Comparison of ENCODE assay signal across 9 cellular contexts in the genomic region with DNA sequence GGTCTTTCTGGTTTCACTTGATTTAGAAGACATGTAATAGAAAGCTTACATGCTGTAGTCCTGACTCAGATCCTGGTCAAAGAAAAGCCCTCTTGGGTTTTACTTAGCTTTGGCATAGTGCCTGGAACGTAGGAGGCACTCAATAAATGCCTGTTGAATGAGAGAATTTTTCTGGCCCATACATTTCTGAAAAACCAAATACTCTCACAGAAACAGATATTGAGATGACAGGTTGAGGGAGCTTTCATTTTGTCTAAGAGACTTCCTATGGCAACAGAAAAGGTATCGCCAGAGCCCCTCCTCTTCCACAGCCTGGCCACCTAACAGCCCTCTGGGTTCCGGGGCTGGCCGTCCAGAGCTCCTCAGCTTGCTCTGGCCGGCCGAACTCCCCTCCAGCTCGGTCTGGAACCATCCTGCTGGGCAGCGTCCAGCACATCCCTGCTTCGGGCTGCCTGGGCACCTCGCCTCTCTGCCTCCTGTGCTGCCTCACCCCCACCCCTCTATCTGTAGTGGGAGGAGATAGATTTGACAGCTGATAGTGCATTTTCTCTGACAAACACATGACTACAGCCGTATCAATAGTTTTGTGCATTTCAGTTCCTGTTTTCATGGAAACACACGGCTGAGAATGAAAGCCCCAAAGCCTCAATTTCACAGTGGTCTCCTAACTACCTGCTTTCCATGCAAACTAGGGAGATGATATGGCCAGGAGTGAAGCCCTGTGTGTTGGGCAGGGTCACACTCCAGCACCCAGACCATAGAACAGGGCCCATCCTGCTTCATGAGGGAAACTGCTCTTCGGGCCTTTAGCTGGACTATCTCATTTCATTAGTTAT. TPM values are rescaled to one million over a fixed set of nuclear protein-coding genes. Genes with fewer than 3 reads are reported as not detected.
DNase-seq lines count a peak whose midpoint lies in the region; ATAC-seq lines count a peak whose summit lies in the region.
"Had no signal": no experiment of that assay in that cellular context is flagged by ENCODE, and none has a peak within 500 bp of the region (broad histone marks: within the 10 kb centered on the region; RNA-seq: fewer than 3 reads in every experiment).

No MANE protein-coding gene starts in this region.

- H3K4me1 ChIP-seq in ACC112 (ENCODE audit: control insufficient read depth, insufficient read depth, low read length, unreplicated experiment) (peaks cover 28% of the 10 kb centered on the region), Karpas-422 (ENCODE audit: low read length) (peaks cover 5% of the 10 kb centered on the region)

- no peak overlapping the region for H3K4me2 ChIP-seq in Karpas-422 (ENCODE audit: low read depth, low read length, poor library complexity, severe bottlenecking)

- H3K27me3 ChIP-seq in ACC112 (ENCODE audit: insufficient read depth, low read length) (no peaks in the 10 kb centered on the region), Karpas-422 (ENCODE audit: low read length) (no peaks in the 10 kb centered on the region)

- no peak overlapping the region for H3K9ac ChIP-seq in Karpas-422 (ENCODE audit: low read length)

- H3K9me2 ChIP-seq in Karpas-422 (replicated peaks; ENCODE audit: insufficient read depth, low read length), result no peaks in the 10 kb centered on the region

- H3K4me3 ChIP-seq in ACC112 (ENCODE audit: low read depth, low read length) (peak overlapping the region; percentile 23), Karpas-422 (ENCODE audit: low read length) (no peak overlapping the region)

- peaks cover 3% of the 10 kb centered on the region for H3K36me3 Mint-ChIP-seq in T-helper 17 cell (ENCODE audit: low read depth)

- H3K4me1 Mint-ChIP-seq in T-helper 17 cell, result no peaks in the 10 kb centered on the region

- H3K36me3 ChIP-seq in ACC112 (ENCODE audit: insufficient read depth, low read length), result no peaks in the 10 kb centered on the region
- H3K36me3 ChIP-seq in Karpas-422 (ENCODE audit: insufficient read depth, low read length), result no peaks in the 10 kb centered on the region

- ATAC-seq in GM18873 (IDR thresholded peaks at IDR 0.05; ENCODE audit: low FRiP score, unreplicated experiment) (peak; percentile 70), HG02970 (IDR thresholded peaks at IDR 0.05; ENCODE audit: low FRiP score, unreplicated experiment) (peak; percentile 69), T-helper 17 cell (no peak)

- H3K9me3 ChIP-seq in T-helper 17 cell (ENCODE audit: control insufficient read depth, low read length, poor library complexity, severe bottlenecking) (no peaks in the 10 kb centered on the region), Karpas-422 (ENCODE audit: low read length) (no peaks in the 10 kb centered on the region)

- DNase-seq in T-helper 17 cell (no peak), glomerular visceral epithelial cell (ENCODE audit: extremely low spot score) (peak; percentile 89), NCI-H1092 (lab: John Stamatoyannopoulos, UW) (no peak), NOMO-1 (lab: John Stamatoyannopoulos, UW; ENCODE audit: unreplicated experiment in 2 of 2) (no peak), Karpas-422 (no peak)

- H3K27me3 Mint-ChIP-seq in T-helper 17 cell, result peaks cover 4% of the 10 kb centered on the region

- peak overlapping the region; percentile 39 for H3K4me3 Mint-ChIP-seq in T-helper 17 cell

- H3K27ac ChIP-seq in ACC112 (ENCODE audit: low read depth, low read length) (peak overlapping the region; percentile 63), Karpas-422 (ENCODE audit: low read length) (no peak overlapping the region)
- H3K27ac ChIP-seq: HL-60 had no signal

- H3K79me2 ChIP-seq in ACC112 (ENCODE audit: control insufficient read depth, insufficient read depth, low read length, unreplicated experiment), result no peaks in the 10 kb centered on the region
- no peaks in the 10 kb centered on the region for H3K79me2 ChIP-seq in Karpas-422 (ENCODE audit: low read length)

- H3K27ac Mint-ChIP-seq in T-helper 17 cell, result peak overlapping the region; percentile 51

- H2AFZ ChIP-seq in ACC112 (ENCODE audit: low read length, unreplicated experiment), result peak overlapping the region; percentile 89
- no peak overlapping the region for H2AFZ ChIP-seq in Karpas-422 (ENCODE audit: low read length)

- no peaks in the 10 kb centered on the region for H4K20me1 ChIP-seq in Karpas-422 (ENCODE audit: insufficient read depth, low read depth, low read length)

RNA-seq across cellular contexts. Expression of gene IL4, which starts 1.1 kb away (rescaled TPM):
- not detected for total RNA-seq in T-helper 17 cell
- not detected in 2 replicates for total RNA-seq in Karpas-422 (2014; rRNA removed; shearing (Covaris generic); ENCODE audit: low replicate concordance)

RNA-seq across cellular contexts. Expression of gene IL13, which starts 16.9 kb away (rescaled TPM):
- under 1 TPM in 1 of 2 donors, not detected in 1; 0.20 TPM for total RNA-seq in T-helper 17 cell
- total RNA-seq in Karpas-422 (2014; rRNA removed; shearing (Covaris generic); ENCODE audit: low replicate concordance), result not detected in 2 replicates
